8 cellular contexts compared by ENCODE assay signal in genomic region chr6:28336284-28337024, GRCh38. TPM values are rescaled to one million over a fixed set of nuclear protein-coding genes. Genes with fewer than 3 reads are reported as not detected.
DNase-seq lines count a peak whose midpoint lies in the region; ATAC-seq and TF ChIP-seq lines count a peak whose summit lies in the region.

No MANE protein-coding gene starts in this region.

- no peak overlapping the region for H3K27ac Mint-ChIP-seq in natural killer cell

- CTCF ChIA-PET in SK-N-SH (lab: Yijun Ruan, JAX): interaction anchor here (2.1 to 5.0 kb wide), 2 partner anchors 11 to 19 kb away, joined by 8 to 29 read pairs; no protein-coding TSS in a partner anchor

- H3K4me3 ChIP-seq in Jurkat, Clone E6-1 (ENCODE audit: low read length): peak overlapping the region; percentile 81
- H3K4me3 ChIP-seq in SK-N-SH (ENCODE audit: low read depth in 2 of 2, low read length in 1 of 2) (peak overlapping the region; percentile 74 to 93), esophagus squamous epithelium (peak overlapping the region; percentile 50 to 84 (median 59))

- WGBS in SK-N-SH (ENCODE audit: low lambda C conversion rate): 7% methylated on average over 20 of the region's 20 CpGs
- 8 to 9% methylated on average over 18 to 20 of the region's 20 CpGs for WGBS in esophagus squamous epithelium, 2 donors

- TF ChIP-seq RAD21 in SK-N-SH (IDR thresholded peaks at IDR 0.05; ENCODE audit: low read length): no peak

- no peak for TF ChIP-seq CTCF in SK-N-SH (IDR thresholded peaks at IDR 0.05)
- TF ChIP-seq CTCF in esophagus squamous epithelium (IDR thresholded peaks at IDR 0.05): no peak
- TF ChIP-seq CTCF in natural killer cell (IDR thresholded peaks at IDR 0.05): no peak

- H3K9me3 ChIP-seq in SK-N-SH (no peaks in the 10 kb centered on the region), esophagus squamous epithelium (no peaks in the 10 kb centered on the region)

- H3K27me3 ChIP-seq in SK-N-SH (ENCODE audit: insufficient read depth) (no peaks in the 10 kb centered on the region), esophagus squamous epithelium (no peaks in the 10 kb centered on the region)

- peak overlapping the region; percentile 87 for H3K4me2 ChIP-seq in SK-N-SH

- no peak for TF ChIP-seq POLR2A in esophagus squamous epithelium (IDR thresholded peaks at IDR 0.05)

- H3K36me3 ChIP-seq in SK-N-SH (replicated peaks in 1 of 2; ENCODE audit: control insufficient read depth in 1 of 2, insufficient read depth in 2 of 2, low read length in 1 of 2) (no peaks in the 10 kb centered on the region), esophagus squamous epithelium (no peaks in the 10 kb centered on the region)

- POLR2A ChIA-PET in SK-N-SH (lab: Yijun Ruan, JAX): interaction anchor here (1.1 to 3.2 kb wide), 9 partner anchors 9 to 441 kb away, joined by 3 to 14 read pairs (median 4); partner anchors contain the start of genes PGBD1, ZKSCAN8 and ZSCAN26

- peaks cover 0 to 15% of the 10 kb centered on the region in 2 donors for H3K4me1 Mint-ChIP-seq in natural killer cell

- H4K20me1 ChIP-seq in SK-N-SH (ENCODE audit: insufficient read depth): no peaks in the 10 kb centered on the region

- no peak for TF ChIP-seq EP300 in SK-N-SH (IDR thresholded peaks at IDR 0.05; ENCODE audit: borderline replicate concordance in 1 of 2, low read depth in 1 of 2, low read length in 1 of 2)

- DNase-seq in CD1c-positive myeloid dendritic cell (ENCODE audit: extremely low spot score) (peak; percentile 72), SK-N-SH (peak; percentile 35), esophagus squamous epithelium (lab: John Stamatoyannopoulos, UW) (no peak), natural killer cell (peak; percentile 35), DMS153 (lab: John Stamatoyannopoulos, UW) (no peak), HPDE6-E6E7 (ENCODE audit: extremely low spot score) (no peak)
- peak; percentile 75 for DNase-seq in Jurkat, Clone E6-1 (ENCODE audit: low read depth, low spot score)

- ATAC-seq in GM18907 (IDR thresholded peaks at IDR 0.05; ENCODE audit: unreplicated experiment) (peak; percentile 42), natural killer cell (peak; percentile 18 to 49 (median 25))

- H3K9ac ChIP-seq in SK-N-SH: peak overlapping the region; percentile 70; the same call in 1 of the 2 replicates

- peaks cover 6% of the 10 kb centered on the region for H3K36me3 Mint-ChIP-seq in natural killer cell

- H3K9me3 Mint-ChIP-seq in natural killer cell: peaks cover 0 to 8% of the 10 kb centered on the region in 2 donors

- no peak overlapping the region for H3K4me3 Mint-ChIP-seq in natural killer cell

- intact Hi-C loops in esophagus squamous epithelium (cut with DNase I) (no loop called here), natural killer cell (cut with micrococcal nuclease) (loop anchor here (1.0 to 5.0 kb wide), 4 partner anchors 84 to 498 kb away; partner anchors contain the start of genes ZKSCAN4 and ZNF165)

- H3K9me2 ChIP-seq in SK-N-SH: no peaks in the 10 kb centered on the region

- H3K27ac ChIP-seq in SK-N-SH (ENCODE audit: low read depth in 2 of 2, low read length in 1 of 2) (peak overlapping the region; percentile 92 to 99), esophagus squamous epithelium (peak overlapping the region; percentile 87 to 99 (median 95))

- H3K27me3 Mint-ChIP-seq in natural killer cell (ENCODE audit: low read depth in 2 of 2): peaks cover under 1 to 17% of the 10 kb centered on the region in 2 donors

- H3K4me1 ChIP-seq in SK-N-SH (ENCODE audit: control insufficient read depth in 1 of 2, insufficient read depth in 2 of 2, low read depth in 1 of 2, low read length in 1 of 2) (peaks cover 0 to 7% of the 10 kb centered on the region in 2 experiments; a peak in 2 of 4 replicates), esophagus squamous epithelium (peaks cover 0 to 21% (median 11%) of the 10 kb centered on the region in 3 donors)

- peak overlapping the region; percentile 84 for H2AFZ ChIP-seq in SK-N-SH (ENCODE audit: low read depth)

- peaks cover 11% of the 10 kb centered on the region for H3F3A ChIP-seq in SK-N-SH (replicated peaks; ENCODE audit: insufficient read depth)

- no peaks in the 10 kb centered on the region for H3K79me2 ChIP-seq in SK-N-SH (ENCODE audit: insufficient read depth)

TF ChIP-seq in SK-N-SH, 30 proteins besides CTCF, POLR2A, EP300 and RAD21:
- TF ChIP-seq MXI1 (IDR thresholded peaks at IDR 0.05; ENCODE audit: low read depth, low read length): no peak
- TF ChIP-seq YY1 (IDR thresholded peaks at IDR 0.05; ENCODE audit: low read depth): 0 out of 2 replicates have a peak, but pooled peaks have one; percentile 6
- 0 out of 2 replicates have a peak, but pooled peaks have one; percentile 0 for TF ChIP-seq GABPA (IDR thresholded peaks at IDR 0.05; ENCODE audit: low read depth)
- TF ChIP-seq NFIC (IDR thresholded peaks at IDR 0.05; ENCODE audit: borderline replicate concordance): no peak
- TF ChIP-seq, protein P1, sequence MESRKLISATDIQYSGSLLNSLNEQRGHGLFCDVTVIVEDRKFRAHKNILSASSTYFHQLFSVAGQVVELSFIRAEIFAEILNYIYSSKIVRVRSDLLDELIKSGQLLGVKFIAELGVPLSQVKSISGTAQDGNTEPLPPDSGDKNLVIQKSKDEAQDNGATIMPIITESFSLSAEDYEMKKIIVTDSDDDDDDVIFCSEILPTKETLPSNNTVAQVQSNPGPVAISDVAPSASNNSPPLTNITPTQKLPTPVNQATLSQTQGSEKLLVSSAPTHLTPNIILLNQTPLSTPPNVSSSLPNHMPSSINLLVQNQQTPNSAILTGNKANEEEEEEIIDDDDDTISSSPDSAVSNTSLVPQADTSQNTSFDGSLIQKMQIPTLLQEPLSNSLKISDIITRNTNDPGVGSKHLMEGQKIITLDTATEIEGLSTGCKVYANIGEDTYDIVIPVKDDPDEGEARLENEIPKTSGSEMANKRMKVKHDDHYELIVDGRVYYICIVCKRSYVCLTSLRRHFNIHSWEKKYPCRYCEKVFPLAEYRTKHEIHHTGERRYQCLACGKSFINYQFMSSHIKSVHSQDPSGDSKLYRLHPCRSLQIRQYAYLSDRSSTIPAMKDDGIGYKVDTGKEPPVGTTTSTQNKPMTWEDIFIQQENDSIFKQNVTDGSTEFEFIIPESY (IDR thresholded peaks at IDR 0.05; ENCODE audit: borderline replicate concordance, low read depth): no peak
- no peak for TF ChIP-seq TAF1 (IDR thresholded peaks at IDR 0.05; ENCODE audit: borderline replicate concordance, low read depth, low read length)

RNA-seq across cellular contexts. Expression of gene ZSCAN31, which starts 0.5 kb away (rescaled TPM):
- 5.6 TPM for polyA plus RNA-seq in Jurkat, Clone E6-1 (2012; ENCODE audit: insufficient read depth, insufficient read length)
- 1.9 and 2.1 TPM in 2 replicates for polyA plus RNA-seq in SK-N-SH (2012; rRNA removed)
- 2.0 and 2.3 TPM in 2 replicates for polyA plus RNA-seq in SK-N-SH (2012; cell fraction: cytosol; rRNA removed)
- polyA plus RNA-seq in SK-N-SH (2012; cell fraction: nucleus; rRNA removed): 2.1 and 3.1 TPM in 2 replicates
- total RNA-seq in esophagus squamous epithelium: 10 to 100 TPM; 11.6 to 59.9 (median 19.4) TPM
- 1 to 10 TPM in 1 of 3 donors, under 1 TPM in 2; 0.65 to 2.2 (median 0.72) TPM for total RNA-seq in natural killer cell

RNA-seq across cellular contexts. Expression of gene ZKSCAN3, which starts 13.3 kb away (rescaled TPM):
- polyA plus RNA-seq in Jurkat, Clone E6-1 (2012; ENCODE audit: insufficient read depth, insufficient read length): 2.1 TPM
- 2.6 and 3.0 TPM in 2 replicates for polyA plus RNA-seq in SK-N-SH (2012; rRNA removed)
- polyA plus RNA-seq in SK-N-SH (2012; cell fraction: cytosol; rRNA removed): 2.6 and 2.7 TPM in 2 replicates
- 3.5 and 4.6 TPM in 2 replicates for polyA plus RNA-seq in SK-N-SH (2012; cell fraction: nucleus; rRNA removed)
- 1 to 10 TPM; 1.1 to 2.9 (median 2.1) TPM for total RNA-seq in esophagus squamous epithelium
- total RNA-seq in natural killer cell: 1 to 10 TPM; 3.1 to 6.0 (median 4.7) TPM

RNA-seq across cellular contexts. Expression of gene PGBD1, which starts 55.1 kb away (rescaled TPM):
- 4.6 TPM for polyA plus RNA-seq in Jurkat, Clone E6-1 (2012; ENCODE audit: insufficient read depth, insufficient read length)
- polyA plus RNA-seq in SK-N-SH (2012; rRNA removed): 2.5 and 2.7 TPM in 2 replicates
- polyA plus RNA-seq in SK-N-SH (2012; cell fraction: cytosol; rRNA removed): 3.0 and 3.3 TPM in 2 replicates
- 4.2 and 4.9 TPM in 2 replicates for polyA plus RNA-seq in SK-N-SH (2012; cell fraction: nucleus; rRNA removed)
- total RNA-seq in esophagus squamous epithelium: 1 to 10 TPM in 2 of 4 donors, under 1 TPM in 2; 0.61 to 3.1 (median 1.3) TPM
- total RNA-seq in natural killer cell: 1 to 10 TPM; 1.1 to 1.5 (median 1.1) TPM

Comparison
In these comparisons a context has a peak if more than half of its experiments do, and no peak if none do; other contexts are left out.
1. DNase-seq: peak in CD1c-positive myeloid dendritic cell (single experiment), Jurkat, Clone E6-1 (single experiment), SK-N-SH (single experiment) and natural killer cell (single experiment); none in esophagus squamous epithelium (single experiment), DMS153 (single experiment) and HPDE6-E6E7 (single experiment).
2. Peak in every context shown above with its lines, with median percentiles within 50 percentile points of each other: H3K4me3 ChIP-seq.